ENCODE assay signal across 1 cellular context in genomic region chr12:11500222-11500860, GRCh38.
TF ChIP-seq lines count a peak whose summit lies in the region.

No MANE protein-coding gene starts in this region.

TF ChIP-seq in H1, 55 proteins besides CTCF, POLR2A, EP300 and RAD21 (continued from another document):
- TF ChIP-seq ATF2 (IDR thresholded peaks at IDR 0.05; ENCODE audit: low read length) (peak; percentile 73; the same call in 1 of the 2 replicates), TCF12 (IDR thresholded peaks at IDR 0.05; ENCODE audit: low read depth, low read length) (0 out of 2 replicates have a peak, but pooled peaks have one; percentile 13), TAF7 (optimal IDR thresholded peaks at IDR 0.05; ENCODE audit: borderline replicate concordance, low read depth, low read length) (peak; percentile 98), EGR1 (IDR thresholded peaks at IDR 0.05; ENCODE audit: borderline replicate concordance, low read depth, low read length) (no peak), SP4 (IDR thresholded peaks at IDR 0.05; ENCODE audit: low read length) (peak; percentile 79; the same call in 1 of the 2 replicates), SIN3A (conservative IDR thresholded peaks at IDR 0.05 in 1 of 2, IDR thresholded peaks at IDR 0.05 in 1 of 2; ENCODE audit: low read depth in 1 of 2, low read length in 2 of 2) (peak; percentile 99 to 100), CHD7 (IDR thresholded peaks at IDR 0.05; ENCODE audit: insufficient replicate concordance, low read length) (no peak), JUND (IDR thresholded peaks at IDR 0.05; ENCODE audit: low read length) (no peak), SIX5 (IDR thresholded peaks at IDR 0.05; ENCODE audit: low read depth, low read length) (no peak), EZH2 (IDR thresholded peaks at IDR 0.05; ENCODE audit: low read depth, low read length, severe bottlenecking) (no peak), SRF (IDR thresholded peaks at IDR 0.05; ENCODE audit: low read depth, low read length) (no peak), JUN (IDR thresholded peaks at IDR 0.05; ENCODE audit: low read depth, low read length) (no peak), YY1 (IDR thresholded peaks at IDR 0.05; ENCODE audit: low read depth, low read length) (peak; percentile 74), E2F6 (IDR thresholded peaks at IDR 0.05) (no peak), SP2 (IDR thresholded peaks at IDR 0.05; ENCODE audit: low read length) (no peak), CBX8 (IDR thresholded peaks at IDR 0.05; ENCODE audit: borderline replicate concordance, low read depth, low read length) (no peak), SAP30 (IDR thresholded peaks at IDR 0.05; ENCODE audit: insufficient read depth, insufficient replicate concordance, low read length) (peak; percentile 91), ASH2L (IDR thresholded peaks at IDR 0.05; ENCODE audit: low read length) (peak; percentile 34), TAF1 (IDR thresholded peaks at IDR 0.05; ENCODE audit: low read depth, low read length) (no peak), HDAC6 (IDR thresholded peaks at IDR 0.05; ENCODE audit: low read depth, low read length) (no peak), USF2 (IDR thresholded peaks at IDR 0.05; ENCODE audit: low read length) (no peak), POLR2AphosphoS5 (IDR thresholded peaks at IDR 0.05; ENCODE audit: low read depth, low read length) (no peak), BCL11A (IDR thresholded peaks at IDR 0.05; ENCODE audit: low read depth in 2 of 2, low read length in 2 of 2) (no peak), RXRA (IDR thresholded peaks at IDR 0.05; ENCODE audit: insufficient read depth, low read depth, low read length) (0 out of 2 replicates have a peak, but pooled peaks have one; percentile 6), CHD2 (IDR thresholded peaks at IDR 0.05; ENCODE audit: low read length) (no peak), ZNF274 (IDR thresholded peaks at IDR 0.05; ENCODE audit: borderline replicate concordance, extremely low read depth, low read length) (no peak), POU5F1 (IDR thresholded peaks at IDR 0.05; ENCODE audit: low read depth, low read length) (no peak), BACH1 (IDR thresholded peaks at IDR 0.05; ENCODE audit: low read length) (no peak)
